29 cellular contexts compared by ENCODE assay signal in the genomic region with DNA sequence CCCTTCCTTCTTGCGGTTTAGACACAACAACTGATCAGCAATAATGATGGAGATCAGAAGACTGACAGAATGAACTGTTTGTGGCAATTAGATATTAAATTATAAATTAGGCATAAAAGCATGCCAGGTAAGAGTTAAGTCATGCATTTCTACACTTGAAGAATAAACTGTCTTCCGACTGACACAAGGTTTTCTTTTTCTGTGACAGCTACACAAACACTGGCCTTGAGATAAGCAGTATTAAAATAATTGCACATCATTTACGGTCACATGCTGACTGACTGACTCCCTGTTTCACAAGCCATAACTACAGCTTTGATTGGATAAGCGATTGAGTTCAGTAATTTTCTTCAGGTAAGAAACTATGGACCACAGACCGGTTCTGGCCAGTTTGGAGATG. TPM values are rescaled to one million over a fixed set of nuclear protein-coding genes. Genes with fewer than 3 reads are reported as not detected.
"Had no signal": no experiment of that assay in that cellular context is flagged by ENCODE, and none has a peak within 500 bp of the region (broad histone marks: within the 10 kb centered on the region; RNA-seq: fewer than 3 reads in every experiment).

No MANE protein-coding gene starts in this region.

- ATAC-seq: stimulated activated effector memory CD8-positive, alpha-beta T cell treated with anti-CD3 and anti-CD28 coated beads, Interleukin-12 subunit alpha, Interleukin-12 subunit beta, amount 100 ng/mL, for 72 hours; stimulated activated naive B cell treated with anti-CD40 and anti-IgM and Interleukin-4, amounts not matched to agents 10 μg/mL and 1 μg/mL and 100 μg/mL, for 72 hours; stimulated activated naive CD8-positive, alpha-beta T cell treated with anti-CD3 and anti-CD28 coated beads, Interleukin-15, amount 100 ng/mL, for 72 hours; stimulated activated naive CD8-positive, alpha-beta T cell treated with anti-CD3 and anti-CD28 coated beads, Interleukin-15, Interleukin-2, amounts not matched to agents 100 U/mL and 50 U/mL, for 24 hours; upper lobe of right lung had no signal

- H3K27ac ChIP-seq: stomach, suprapubic skin, testis, thoracic aorta, thyroid gland, tibial artery, tibial nerve, transverse colon, upper lobe of left lung, upper lobe of right lung, uterus, vagina had no signal

- H3K4me3 ChIP-seq: stomach, suprapubic skin, testis, thoracic aorta, thyroid gland, tibial artery, tibial nerve, transverse colon, upper lobe of left lung, upper lobe of right lung, uterus, vagina had no signal

- H3K27me3 Mint-ChIP-seq: stimulated activated naive B cell treated with anti-CD40 and anti-IgM and Interleukin-4, amounts not matched to agents 10 μg/mL and 1 μg/mL and 100 μg/mL, for 72 hours; stimulated activated naive CD8-positive, alpha-beta T cell treated with anti-CD3 and anti-CD28 coated beads, Interleukin-15, amount 100 ng/mL, for 72 hours; stimulated activated naive CD8-positive, alpha-beta T cell treated with anti-CD3 and anti-CD28 coated beads, Interleukin-15, Interleukin-2, amounts not matched to agents 100 ng/mL and 50 ng/mL, for 24 hours; type B pancreatic cell had no signal

- H3K4me1 Mint-ChIP-seq: stimulated activated effector memory CD8-positive, alpha-beta T cell treated with anti-CD3 and anti-CD28 coated beads, Interleukin-12 subunit alpha, Interleukin-12 subunit beta, amount 100 ng/mL, for 72 hours; stimulated activated naive B cell treated with anti-CD40 and anti-IgM and Interleukin-4, amounts not matched to agents 10 μg/mL and 1 μg/mL and 100 μg/mL, for 72 hours; stimulated activated naive CD8-positive, alpha-beta T cell treated with anti-CD3 and anti-CD28 coated beads, Interleukin-15, amount 100 ng/mL, for 72 hours had no signal

- H3K4me3 Mint-ChIP-seq: stimulated activated effector memory CD8-positive, alpha-beta T cell treated with anti-CD3 and anti-CD28 coated beads, Interleukin-12 subunit alpha, Interleukin-12 subunit beta, amount 100 ng/mL, for 72 hours; stimulated activated naive B cell treated with anti-CD40 and anti-IgM and Interleukin-4, amounts not matched to agents 10 μg/mL and 1 μg/mL and 100 μg/mL, for 72 hours; stimulated activated naive CD8-positive, alpha-beta T cell treated with anti-CD3 and anti-CD28 coated beads, Interleukin-15, amount 100 ng/mL, for 72 hours; stimulated activated naive CD8-positive, alpha-beta T cell treated with anti-CD3 and anti-CD28 coated beads, Interleukin-15, Interleukin-2, amounts not matched to agents 100 ng/mL and 50 ng/mL, for 24 hours; type B pancreatic cell had no signal

- H3K36me3 Mint-ChIP-seq: stimulated activated effector memory CD8-positive, alpha-beta T cell treated with anti-CD3 and anti-CD28 coated beads, Interleukin-12 subunit alpha, Interleukin-12 subunit beta, amount 100 ng/mL, for 72 hours; stimulated activated naive B cell treated with anti-CD40 and anti-IgM and Interleukin-4, amounts not matched to agents 10 μg/mL and 1 μg/mL and 100 μg/mL, for 72 hours; type B pancreatic cell had no signal

- H3K36me3 ChIP-seq: stomach, suprapubic skin, thoracic aorta, thyroid gland, tibial artery, tibial nerve, transverse colon, upper lobe of left lung, upper lobe of right lung, uterus, vagina had no signal

- H3K9me3 ChIP-seq: stomach, suprapubic skin, testis, thoracic aorta, thyroid gland, tibial artery, tibial nerve, transverse colon, upper lobe of left lung, upper lobe of right lung, uterus, vagina had no signal

- H3K27ac Mint-ChIP-seq: stimulated activated effector memory CD8-positive, alpha-beta T cell treated with anti-CD3 and anti-CD28 coated beads, Interleukin-12 subunit alpha, Interleukin-12 subunit beta, amount 100 ng/mL, for 72 hours; stimulated activated naive B cell treated with anti-CD40 and anti-IgM and Interleukin-4, amounts not matched to agents 10 μg/mL and 1 μg/mL and 100 μg/mL, for 72 hours; stimulated activated naive CD8-positive, alpha-beta T cell treated with anti-CD3 and anti-CD28 coated beads, Interleukin-15, amount 100 ng/mL, for 72 hours; stimulated activated naive CD8-positive, alpha-beta T cell treated with anti-CD3 and anti-CD28 coated beads, Interleukin-15, Interleukin-2, amounts not matched to agents 100 ng/mL and 50 ng/mL, for 24 hours; type B pancreatic cell had no signal

- DNase-seq: stimulated activated CD4-positive, alpha-beta T cell treated with anti-CD3 and anti-CD28 coated beads, Interleukin-2, amount 100 ng/mL, for 48 hours; stimulated activated CD4-positive, alpha-beta T cell treated with anti-CD3 and anti-CD28 coated beads, Interleukin-4, amount 100 ng/mL, for 1 hour; stimulated activated CD4-positive, alpha-beta T cell treated with anti-CD3 and anti-CD28 coated beads, Interleukin-4, amount 100 ng/mL, for 24 hours; stimulated activated CD4-positive, alpha-beta T cell treated with anti-CD3 and anti-CD28 coated beads, Interleukin-4, amount 100 ng/mL, for 4 hours; stimulated activated CD8-positive, alpha-beta memory T cell treated with anti-CD3 and anti-CD28 coated beads, Interleukin-4, amount 100 ng/mL, for 48 hours; stimulated activated naive B cell treated with anti-CD40 and anti-IgM and Interleukin-4, amounts not matched to agents 10 μg/mL and 1 μg/mL and 100 μg/mL, for 72 hours; stimulated activated naive CD4-positive, alpha-beta T cell; stimulated activated naive CD4-positive, alpha-beta T cell treated with Interleukin-2 at 50 U/mL for 16 hours; stimulated activated naive CD8-positive, alpha-beta T cell treated with anti-CD3 and anti-CD28 coated beads, Interleukin-15, amount 100 ng/mL, for 72 hours; stimulated activated naive CD8-positive, alpha-beta T cell treated with anti-CD3 and anti-CD28 coated beads, Interleukin-15, Interleukin-2, amounts not matched to agents 100 U/mL and 50 U/mL, for 24 hours; stomach; substantia nigra; testis; thyroid gland; tibial artery; transverse colon; trophoblast cell; upper lobe of left lung; upper lobe of right lung; uterus had no signal

- H3K27me3 ChIP-seq: stomach, suprapubic skin, testis, thyroid gland, tibial artery, tibial nerve, transverse colon, upper lobe of left lung, upper lobe of right lung, uterus, vagina had no signal

- H3K9me3 Mint-ChIP-seq: stimulated activated naive CD8-positive, alpha-beta T cell treated with anti-CD3 and anti-CD28 coated beads, Interleukin-15, amount 100 ng/mL, for 72 hours; type B pancreatic cell had no signal

RNA-seq across cellular contexts. Expression of gene UBE2NL, which starts 56.2 kb away (rescaled TPM):
- polyA plus RNA-seq: stomach, thymus, urinary bladder had no signal
